28 cellular contexts compared by ENCODE assay signal in the genomic region with DNA sequence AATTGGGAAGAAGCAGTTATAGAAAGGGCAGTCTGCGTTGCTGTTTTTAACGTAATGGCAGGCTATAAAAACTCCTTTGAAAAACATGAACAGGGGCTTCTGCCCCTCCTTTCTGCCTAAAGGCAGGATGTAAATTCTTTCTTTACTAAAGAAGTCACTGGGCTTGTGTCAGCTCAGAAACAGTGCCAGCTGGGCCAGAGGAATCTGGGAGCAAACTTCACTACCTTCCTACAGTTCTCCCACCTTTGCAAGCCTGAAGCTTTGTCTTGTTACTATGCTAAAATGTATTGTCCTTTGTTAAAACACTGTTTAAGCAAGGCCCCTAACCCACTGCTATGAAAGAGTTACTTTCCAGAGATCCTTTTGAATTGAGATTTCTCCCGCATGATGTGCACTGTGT.
DNase-seq lines count a peak whose midpoint lies in the region; ATAC-seq, FAIRE-seq and TF ChIP-seq lines count a peak whose summit lies in the region.
"Had no signal": no experiment of that assay in that cellular context is flagged by ENCODE, and none has a peak within 500 bp of the region (broad histone marks: within the 10 kb centered on the region; RNA-seq: fewer than 3 reads in every experiment).

No MANE protein-coding gene starts in this region.

- H3K27me3 Mint-ChIP-seq in GM23338 (ENCODE audit: insufficient read depth, low read depth, poor library complexity): no peaks in the 10 kb centered on the region
- no peaks in the 10 kb centered on the region; the same call in 1 of the 2 replicates for H3K27me3 Mint-ChIP-seq in WTC11 (ENCODE audit: low read depth)
- no peaks in the 10 kb centered on the region for H3K27me3 Mint-ChIP-seq in neural crest cell (ENCODE audit: low read depth)

- peak overlapping the region; percentile 13; the same call in 1 of the 2 replicates for H3K4me2 ChIP-seq in GM23338

- 0 out of 2 replicates have a peak overlapping the region, but pooled peaks have one; percentile 35 for H3K27ac ChIP-seq in GM23338 (ENCODE audit: low read depth)
- H3K27ac ChIP-seq: GM23248 had no signal

- H3K79me2 ChIP-seq in GM23338 (replicated peaks; ENCODE audit: insufficient read depth): no peaks in the 10 kb centered on the region

- no peaks in the 10 kb centered on the region for H3K9me2 ChIP-seq in GM23338 (ENCODE audit: insufficient read depth)

- H3K36me3 Mint-ChIP-seq in GM23338 (ENCODE audit: low read depth): peaks cover 4% of the 10 kb centered on the region; the same call in 1 of the 3 replicates
- H3K36me3 Mint-ChIP-seq in WTC11: peaks cover 9% of the 10 kb centered on the region
- peaks cover 7% of the 10 kb centered on the region for H3K36me3 Mint-ChIP-seq in neural crest cell (ENCODE audit: low read depth)
- H3K36me3 Mint-ChIP-seq: CD14-positive monocyte; CD8-positive, alpha-beta memory T cell had no signal

- no peak overlapping the region for H2AFZ ChIP-seq in GM23338
- H2AFZ ChIP-seq: GM23248 had no signal

- H3K27me3 ChIP-seq in GM23338 (ENCODE audit: insufficient read depth): no peaks in the 10 kb centered on the region
- H3K27me3 ChIP-seq: BE2C, MG63 had no signal

- H3K9me3 Mint-ChIP-seq in GM23338 (peaks cover 3% of the 10 kb centered on the region; the same call in 1 of the 3 replicates), WTC11 (peaks cover 10% of the 10 kb centered on the region), neural crest cell (peaks cover 12% of the 10 kb centered on the region)

- peak; percentile 64 for DNase-seq in GM23338 (ENCODE audit: low spot score)
- peak; percentile 9 for DNase-seq in WTC11 (ENCODE audit: low spot score)
- DNase-seq in iPS-NIHi11 (ENCODE audit: low spot score): peak; percentile 5
- no peak for DNase-seq in neural crest cell (ENCODE audit: low read depth, low spot score)
- DNase-seq in GM19239 (ENCODE audit: insufficient read length, low spot score): no peak
- no peak for DNase-seq in NCI-H1092 (lab: John Stamatoyannopoulos, UW)
- DNase-seq in NAMALWA (ENCODE audit: low spot score): no peak
- DNase-seq: 8988T; ACHN; BE2C; Calu3; CD8-positive, alpha-beta memory T cell; DND-41; GM23248; IMR-90; KG1; MG63; NCI-H1417; NCI-H1694; NCI-H2029 treated with DMSO at 0.1 percent for 48 hours; NCI-H446 treated with DMSO at 0.1 percent for 48 hours; NCI-H526; NCI-H82; NK-92 treated with Interleukin-12 subunit alpha and Interleukin-12 subunit beta, amount 100 ng/mL, for 24 hours; Right ventricle myocardium superior; RPMI8226 had no signal

- no peak overlapping the region for H3K4me3 ChIP-seq in GM23338
- H3K4me3 ChIP-seq: GM23248, MG63 had no signal

- CTCF ChIA-PET in WTC11 (lab: Charles Lee): no interaction called here

- H3K4me1 ChIP-seq in GM23338 (ENCODE audit: insufficient read depth): peaks cover 11% of the 10 kb centered on the region; the same call in 1 of the 2 replicates
- H3K4me1 ChIP-seq: BE2C had no signal

- H3K4me3 Mint-ChIP-seq in GM23338: no peak overlapping the region
- H3K4me3 Mint-ChIP-seq in WTC11: no peak overlapping the region
- no peak overlapping the region for H3K4me3 Mint-ChIP-seq in neural crest cell
- H3K4me3 Mint-ChIP-seq: CD14-positive monocyte; CD8-positive, alpha-beta memory T cell had no signal

- FAIRE-seq in GM19239 (lab: Jason Lieb, UNC): no peak

- no peak for TF ChIP-seq CTCF in GM23338 (conservative IDR thresholded peaks at IDR 0.05; ENCODE audit: low read depth in 2 of 2)
- no peak for TF ChIP-seq CTCF in WTC11 (IDR thresholded peaks at IDR 0.05)
- TF ChIP-seq CTCF in neural crest cell (conservative IDR thresholded peaks at IDR 0.05): no peak

- ATAC-seq in GM23338: peak; percentile 77
- ATAC-seq in WTC11: peak; percentile 80
- no peak for ATAC-seq in HG02981 (IDR thresholded peaks at IDR 0.05; ENCODE audit: unreplicated experiment)

- peaks cover 9% of the 10 kb centered on the region for H3K4me1 Mint-ChIP-seq in GM23338
- peaks cover 26% of the 10 kb centered on the region for H3K4me1 Mint-ChIP-seq in WTC11
- peaks cover 19% of the 10 kb centered on the region for H3K4me1 Mint-ChIP-seq in neural crest cell
- H3K4me1 Mint-ChIP-seq: CD14-positive monocyte; CD8-positive, alpha-beta memory T cell had no signal

- no peaks in the 10 kb centered on the region; the same call in 1 of the 2 replicates for H3F3A ChIP-seq in GM23338 (replicated peaks; ENCODE audit: low read depth)

- POLR2A ChIA-PET in WTC11 (lab: Charles Lee): no interaction called here

- H3K36me3 ChIP-seq in GM23338 (ENCODE audit: insufficient read depth): no peaks in the 10 kb centered on the region
- H3K36me3 ChIP-seq: BE2C, MG63 had no signal

- H4K20me1 ChIP-seq in GM23338 (replicated peaks; ENCODE audit: insufficient read depth): no peaks in the 10 kb centered on the region

- no peak overlapping the region for H3K27ac Mint-ChIP-seq in GM23338
- H3K27ac Mint-ChIP-seq in WTC11: peak overlapping the region; percentile 60; the same call in 1 of the 2 replicates
- H3K27ac Mint-ChIP-seq in neural crest cell (ENCODE audit: unreplicated experiment): peak overlapping the region; percentile 62
- H3K27ac Mint-ChIP-seq: CD14-positive monocyte; CD8-positive, alpha-beta memory T cell had no signal

TF ChIP-seq in GM23338, 12 proteins besides CTCF, POLR2A, EP300 and RAD21:
- TF ChIP-seq ZNF331 (CRISPR knock-in tag; IDR thresholded peaks at IDR 0.05; ENCODE audit: low read depth): no peak
- TF ChIP-seq NANOG (IDR thresholded peaks at IDR 0.05; ENCODE audit: borderline replicate concordance): no peak
- TF ChIP-seq EZH2phosphoT487 (IDR thresholded peaks at IDR 0.05; ENCODE audit: unreplicated experiment): no peak
- no peak for TF ChIP-seq CREB1 (CRISPR knock-in tag; IDR thresholded peaks at IDR 0.05; ENCODE audit: low read depth)
- TF ChIP-seq ZNF114 (CRISPR knock-in tag; IDR thresholded peaks at IDR 0.05): no peak
- no peak for TF ChIP-seq JUNB (IDR thresholded peaks at IDR 0.05; ENCODE audit: unreplicated experiment)

TF ChIP-seq in WTC11, 78 proteins besides CTCF, POLR2A, EP300 and RAD21 (continues in another document):
- no peak for TF ChIP-seq AFF4 (CRISPR knock-in tag; IDR thresholded peaks at IDR 0.05; ENCODE audit: borderline replicate concordance)
- TF ChIP-seq GTF2I (CRISPR knock-in tag; conservative IDR thresholded peaks at IDR 0.05): no peak
- TF ChIP-seq NR3C1 (CRISPR knock-in tag; conservative IDR thresholded peaks at IDR 0.05; ENCODE audit: low read depth): no peak
- TF ChIP-seq, protein P1, sequence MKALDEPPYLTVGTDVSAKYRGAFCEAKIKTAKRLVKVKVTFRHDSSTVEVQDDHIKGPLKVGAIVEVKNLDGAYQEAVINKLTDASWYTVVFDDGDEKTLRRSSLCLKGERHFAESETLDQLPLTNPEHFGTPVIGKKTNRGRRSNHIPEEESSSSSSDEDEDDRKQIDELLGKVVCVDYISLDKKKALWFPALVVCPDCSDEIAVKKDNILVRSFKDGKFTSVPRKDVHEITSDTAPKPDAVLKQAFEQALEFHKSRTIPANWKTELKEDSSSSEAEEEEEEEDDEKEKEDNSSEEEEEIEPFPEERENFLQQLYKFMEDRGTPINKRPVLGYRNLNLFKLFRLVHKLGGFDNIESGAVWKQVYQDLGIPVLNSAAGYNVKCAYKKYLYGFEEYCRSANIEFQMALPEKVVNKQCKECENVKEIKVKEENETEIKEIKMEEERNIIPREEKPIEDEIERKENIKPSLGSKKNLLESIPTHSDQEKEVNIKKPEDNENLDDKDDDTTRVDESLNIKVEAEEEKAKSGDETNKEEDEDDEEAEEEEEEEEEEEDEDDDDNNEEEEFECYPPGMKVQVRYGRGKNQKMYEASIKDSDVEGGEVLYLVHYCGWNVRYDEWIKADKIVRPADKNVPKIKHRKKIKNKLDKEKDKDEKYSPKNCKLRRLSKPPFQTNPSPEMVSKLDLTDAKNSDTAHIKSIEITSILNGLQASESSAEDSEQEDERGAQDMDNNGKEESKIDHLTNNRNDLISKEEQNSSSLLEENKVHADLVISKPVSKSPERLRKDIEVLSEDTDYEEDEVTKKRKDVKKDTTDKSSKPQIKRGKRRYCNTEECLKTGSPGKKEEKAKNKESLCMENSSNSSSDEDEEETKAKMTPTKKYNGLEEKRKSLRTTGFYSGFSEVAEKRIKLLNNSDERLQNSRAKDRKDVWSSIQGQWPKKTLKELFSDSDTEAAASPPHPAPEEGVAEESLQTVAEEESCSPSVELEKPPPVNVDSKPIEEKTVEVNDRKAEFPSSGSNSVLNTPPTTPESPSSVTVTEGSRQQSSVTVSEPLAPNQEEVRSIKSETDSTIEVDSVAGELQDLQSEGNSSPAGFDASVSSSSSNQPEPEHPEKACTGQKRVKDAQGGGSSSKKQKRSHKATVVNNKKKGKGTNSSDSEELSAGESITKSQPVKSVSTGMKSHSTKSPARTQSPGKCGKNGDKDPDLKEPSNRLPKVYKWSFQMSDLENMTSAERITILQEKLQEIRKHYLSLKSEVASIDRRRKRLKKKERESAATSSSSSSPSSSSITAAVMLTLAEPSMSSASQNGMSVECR (CRISPR knock-in tag; IDR thresholded peaks at IDR 0.05; ENCODE audit: borderline replicate concordance): no peak
- no peak for TF ChIP-seq NR2C2 (CRISPR knock-in tag; IDR thresholded peaks at IDR 0.05)

Comparison
In these comparisons a context has a peak if more than half of its experiments do, and no peak if none do; other contexts are left out.
1. DNase-seq: peak in GM23338 (single experiment), WTC11 (single experiment) and iPS-NIHi11 (single experiment); none in neural crest cell (single experiment), GM19239 (single experiment), NCI-H1092 (single experiment) and NAMALWA (single experiment).